1 cellular context compared by ENCODE assay signal in genomic region chr22:43176090-43176489, GRCh38.
TF ChIP-seq lines count a peak whose summit lies in the region.

No MANE protein-coding gene starts in this region.

TF ChIP-seq in H1, 55 proteins besides CTCF, POLR2A, EP300 and RAD21:
- no peak for TF ChIP-seq NRF1 (IDR thresholded peaks at IDR 0.05; ENCODE audit: low read depth, low read length)
- TF ChIP-seq SP1 (IDR thresholded peaks at IDR 0.05; ENCODE audit: low read depth, low read length), result no peak
- TF ChIP-seq EGR1 (IDR thresholded peaks at IDR 0.05; ENCODE audit: borderline replicate concordance, low read depth, low read length), result no peak
- no peak for TF ChIP-seq USF2 (IDR thresholded peaks at IDR 0.05; ENCODE audit: low read length)
- TF ChIP-seq CEBPB (IDR thresholded peaks at IDR 0.05; ENCODE audit: low read depth, low read length), result no peak
- TF ChIP-seq KDM4A (IDR thresholded peaks at IDR 0.05; ENCODE audit: low read depth, low read length, severe bottlenecking), result no peak
- TF ChIP-seq NANOG (IDR thresholded peaks at IDR 0.05; ENCODE audit: insufficient read depth, low read depth, low read length, poor library complexity, severe bottlenecking), result no peak
- no peak for TF ChIP-seq POLR2AphosphoS5 (IDR thresholded peaks at IDR 0.05; ENCODE audit: low read depth, low read length)
- no peak for TF ChIP-seq RBBP5 (IDR thresholded peaks at IDR 0.05; ENCODE audit: borderline replicate concordance, low read depth, low read length)
- TF ChIP-seq GTF2F1 (IDR thresholded peaks at IDR 0.05; ENCODE audit: borderline replicate concordance, low read depth, low read length), result no peak
- no peak for TF ChIP-seq POU5F1 (IDR thresholded peaks at IDR 0.05; ENCODE audit: low read depth, low read length)
